In genomic region chr20:35883778-35884540, GRCh38 we compare ENCODE assay signal across 8 cellular contexts.
DNase-seq lines count a peak whose midpoint lies in the region; ATAC-seq and TF ChIP-seq lines count a peak whose summit lies in the region.

No MANE protein-coding gene starts in this region.

- no peak for TF ChIP-seq POLR2A in Peyer's patch (IDR thresholded peaks at IDR 0.05)

- no peaks in the 10 kb centered on the region for H3K9me2 ChIP-seq in neural cell (ENCODE audit: insufficient read depth, low read length)

- peak overlapping the region in 5 of 7 donors; percentile 2 to 74 (median 42) for H3K27ac Mint-ChIP-seq in CD4-positive, alpha-beta memory T cell
- no peak overlapping the region for H3K27ac Mint-ChIP-seq in activated T-helper 1 cell treated with anti-CD3 and anti-CD28 coated beads, Interleukin-12 subunit alpha, Interleukin-12 subunit beta, Interleukin-2, Interleukin-4 antibody, amounts not matched to agents 30 ng/mL and 10 ng/mL and 1 ng/mL, durations not matched to agents 14 hours and 24 hours and 36 hours

- POLR2A ChIA-PET in CD4-positive, alpha-beta memory T cell (lab: Charles Lee; ENCODE audit: partially characterized antibody) = interaction anchor here (1.0 to 2.5 kb wide), 9 partner anchors 112 to 420 kb away, joined by 3 to 11 read pairs (median 3); partner anchors contain the start of genes PHF20 and RBM39

- CTCF ChIA-PET in CD4-positive, alpha-beta memory T cell (lab: Charles Lee; ENCODE audit: partially characterized antibody) = interaction anchor here (0.6 to 5.3 kb wide), 19 partner anchors 9 to 420 kb away, joined by 3 to 47 read pairs (median 4); partner anchors contain the start of genes ERGIC3, RBM39 and SPAG4

- H4K20me1 ChIP-seq in neural cell (ENCODE audit: insufficient read depth) = no peaks in the 10 kb centered on the region

- H3K9me3 Mint-ChIP-seq in CD4-positive, alpha-beta memory T cell = no peaks in the 10 kb centered on the region
- H3K9me3 Mint-ChIP-seq in activated T-helper 1 cell treated with anti-CD3 and anti-CD28 coated beads, Interleukin-12 subunit alpha, Interleukin-12 subunit beta, Interleukin-2, Interleukin-4 antibody, amounts not matched to agents 30 ng/mL and 10 ng/mL and 1 ng/mL, durations not matched to agents 14 hours and 24 hours and 36 hours = no peaks in the 10 kb centered on the region

- H3K9me3 ChIP-seq in CD4-positive, alpha-beta memory T cell (ENCODE audit: control insufficient read depth in 1 of 2, low read length in 2 of 2) = no peaks in the 10 kb centered on the region
- H3K9me3 ChIP-seq in Peyer's patch = no peaks in the 10 kb centered on the region
- H3K9me3 ChIP-seq in neural cell (ENCODE audit: low read length) = no peaks in the 10 kb centered on the region

- peak; percentile 88 for ATAC-seq in stimulated activated naive CD8-positive, alpha-beta T cell treated with anti-CD3 and anti-CD28 coated beads, Interleukin-15, Interleukin-2, amounts not matched to agents 100 U/mL and 50 U/mL, for 24 hours
- no peak for ATAC-seq in GM18861 (IDR thresholded peaks at IDR 0.05; ENCODE audit: unreplicated experiment)

- peaks cover 7 to 16% (median 11%) of the 10 kb centered on the region in 4 donors for H3K4me1 Mint-ChIP-seq in CD4-positive, alpha-beta memory T cell
- H3K4me1 Mint-ChIP-seq in activated T-helper 1 cell treated with anti-CD3 and anti-CD28 coated beads, Interleukin-12 subunit alpha, Interleukin-12 subunit beta, Interleukin-2, Interleukin-4 antibody, amounts not matched to agents 30 ng/mL and 10 ng/mL and 1 ng/mL, durations not matched to agents 14 hours and 24 hours and 36 hours (ENCODE audit: low read depth) = peaks cover 7% of the 10 kb centered on the region

- H3K4me1 ChIP-seq in CD4-positive, alpha-beta memory T cell (ENCODE audit: insufficient read depth, low read length) = peaks cover 6% of the 10 kb centered on the region
- no peaks in the 10 kb centered on the region for H3K4me1 ChIP-seq in Peyer's patch

- H3K4me2 ChIP-seq in neural cell (ENCODE audit: low read length) = no peak overlapping the region

- peak; percentile 52 to 59 (median 56) for DNase-seq in CD4-positive, alpha-beta memory T cell
- DNase-seq in HPDE6-E6E7 (ENCODE audit: extremely low spot score) (peak; percentile 100), Peyer's patch (peak; percentile 47 to 75 (median 55)), fibroblast of mammary gland (ENCODE audit: low read depth) (peak; percentile 100)
- peak; percentile 31 for DNase-seq in activated T-helper 1 cell treated with anti-CD3 and anti-CD28 coated beads, Interleukin-12 subunit alpha, Interleukin-12 subunit beta, Interleukin-2, Interleukin-4 antibody, amounts not matched to agents 30 ng/mL and 10 ng/mL and 1 ng/mL, durations not matched to agents 14 hours and 24 hours and 36 hours (ENCODE audit: low spot score)
- DNase-seq in stimulated activated naive CD8-positive, alpha-beta T cell treated with anti-CD3 and anti-CD28 coated beads, Interleukin-15, Interleukin-2, amounts not matched to agents 100 U/mL and 50 U/mL, for 24 hours = peak; percentile 51

- H3K79me2 ChIP-seq in neural cell (replicated peaks; ENCODE audit: insufficient read depth, low read length) = no peaks in the 10 kb centered on the region

- no peak overlapping the region for H3K9ac ChIP-seq in neural cell (ENCODE audit: low read length)

- no peaks in the 10 kb centered on the region for H3K27me3 Mint-ChIP-seq in CD4-positive, alpha-beta memory T cell
- no peaks in the 10 kb centered on the region for H3K27me3 Mint-ChIP-seq in activated T-helper 1 cell treated with anti-CD3 and anti-CD28 coated beads, Interleukin-12 subunit alpha, Interleukin-12 subunit beta, Interleukin-2, Interleukin-4 antibody, amounts not matched to agents 30 ng/mL and 10 ng/mL and 1 ng/mL, durations not matched to agents 14 hours and 24 hours and 36 hours (ENCODE audit: insufficient read depth)

- TF ChIP-seq RAD21 in neural cell (conservative IDR thresholded peaks at IDR 0.05) = peak; percentile 72

- peaks cover 0 to 20% of the 10 kb centered on the region in 2 donors for H3K36me3 Mint-ChIP-seq in CD4-positive, alpha-beta memory T cell
- peaks cover 10% of the 10 kb centered on the region for H3K36me3 Mint-ChIP-seq in activated T-helper 1 cell treated with anti-CD3 and anti-CD28 coated beads, Interleukin-12 subunit alpha, Interleukin-12 subunit beta, Interleukin-2, Interleukin-4 antibody, amounts not matched to agents 30 ng/mL and 10 ng/mL and 1 ng/mL, durations not matched to agents 14 hours and 24 hours and 36 hours (ENCODE audit: low read depth)

- intact Hi-C loops in CD4-positive, alpha-beta memory T cell (cut with micrococcal nuclease) = loop anchor here (1.0 to 5.0 kb wide), 5 partner anchors 143 to 421 kb away; partner anchors contain the start of genes NFS1 and ROMO1
- intact Hi-C loops in activated T-helper 1 cell treated with anti-CD3 and anti-CD28 coated beads, Interleukin-12 subunit alpha, Interleukin-12 subunit beta, Interleukin-2, Interleukin-4 antibody, amounts not matched to agents 30 ng/mL and 10 ng/mL and 1 ng/mL, durations not matched to agents 14 hours and 24 hours and 36 hours (cut with micrococcal nuclease) = loop anchor here (1.0 to 5.0 kb wide), 3 partner anchors 145 to 283 kb away; partner anchors contain the start of genes NFS1 and ROMO1

- H3K4me3 Mint-ChIP-seq in CD4-positive, alpha-beta memory T cell = no peak overlapping the region
- H3K4me3 Mint-ChIP-seq in activated T-helper 1 cell treated with anti-CD3 and anti-CD28 coated beads, Interleukin-12 subunit alpha, Interleukin-12 subunit beta, Interleukin-2, Interleukin-4 antibody, amounts not matched to agents 30 ng/mL and 10 ng/mL and 1 ng/mL, durations not matched to agents 14 hours and 24 hours and 36 hours = no peak overlapping the region

- H3F3A ChIP-seq in neural cell (ENCODE audit: insufficient read depth, low read length, poor library complexity, severe bottlenecking) = no peaks in the 10 kb centered on the region

- no peak overlapping the region for H3K4me3 ChIP-seq in CD4-positive, alpha-beta memory T cell (ENCODE audit: low read length in 2 of 2)
- H3K4me3 ChIP-seq in Peyer's patch (no peak overlapping the region), fibroblast of mammary gland (ENCODE audit: control insufficient read depth, low read depth, low read length) (peak overlapping the region; percentile 11), neural cell (ENCODE audit: low read length) (no peak overlapping the region)

- H2AFZ ChIP-seq in neural cell (ENCODE audit: low read depth, low read length) = no peak overlapping the region

- no peaks in the 10 kb centered on the region for H3K27me3 ChIP-seq in CD4-positive, alpha-beta memory T cell (ENCODE audit: insufficient read depth, low read length)
- H3K27me3 ChIP-seq in Peyer's patch (no peaks in the 10 kb centered on the region), neural cell (ENCODE audit: insufficient read depth, low read depth, low read length) (no peaks in the 10 kb centered on the region)

- peak; percentile 31 to 61 (median 58) for TF ChIP-seq CTCF in Peyer's patch (IDR thresholded peaks at IDR 0.05)
- TF ChIP-seq CTCF in fibroblast of mammary gland (conservative IDR thresholded peaks at IDR 0.05; ENCODE audit: control insufficient read depth, insufficient read depth, low read depth, low read length) = peak; percentile 66
- TF ChIP-seq CTCF in neural cell (IDR thresholded peaks at IDR 0.05; ENCODE audit: poor library complexity, severe bottlenecking) = peak; percentile 71

- H3K27ac ChIP-seq in CD4-positive, alpha-beta memory T cell (ENCODE audit: low read depth, low read length) = no peak overlapping the region
- peak overlapping the region; percentile 27 to 70 (median 66) for H3K27ac ChIP-seq in Peyer's patch
- no peak overlapping the region for H3K27ac ChIP-seq in neural cell (ENCODE audit: low read length)

- TF ChIP-seq EP300 in neural cell (conservative IDR thresholded peaks at IDR 0.05; ENCODE audit: poor library complexity, severe bottlenecking) = no peak

- H3K36me3 ChIP-seq in CD4-positive, alpha-beta memory T cell (ENCODE audit: insufficient read depth, low read length) = peaks cover 4% of the 10 kb centered on the region
- H3K36me3 ChIP-seq in Peyer's patch (peaks cover 0 to 4% (median 0%) of the 10 kb centered on the region in 3 donors), neural cell (ENCODE audit: insufficient read depth, low read length) (no peaks in the 10 kb centered on the region)

TF ChIP-seq in neural cell, 6 proteins besides CTCF, POLR2A, EP300 and RAD21:
- TF ChIP-seq SMC3 (conservative IDR thresholded peaks at IDR 0.05; ENCODE audit: poor library complexity) (peak; percentile 75), POLR2AphosphoS5 (IDR thresholded peaks at IDR 0.05) (no peak), EZH2 (IDR thresholded peaks at IDR 0.05; ENCODE audit: borderline replicate concordance, insufficient read depth, low read length, poor library complexity, severe bottlenecking) (no peak)
- TF ChIP-seq, protein P1, sequence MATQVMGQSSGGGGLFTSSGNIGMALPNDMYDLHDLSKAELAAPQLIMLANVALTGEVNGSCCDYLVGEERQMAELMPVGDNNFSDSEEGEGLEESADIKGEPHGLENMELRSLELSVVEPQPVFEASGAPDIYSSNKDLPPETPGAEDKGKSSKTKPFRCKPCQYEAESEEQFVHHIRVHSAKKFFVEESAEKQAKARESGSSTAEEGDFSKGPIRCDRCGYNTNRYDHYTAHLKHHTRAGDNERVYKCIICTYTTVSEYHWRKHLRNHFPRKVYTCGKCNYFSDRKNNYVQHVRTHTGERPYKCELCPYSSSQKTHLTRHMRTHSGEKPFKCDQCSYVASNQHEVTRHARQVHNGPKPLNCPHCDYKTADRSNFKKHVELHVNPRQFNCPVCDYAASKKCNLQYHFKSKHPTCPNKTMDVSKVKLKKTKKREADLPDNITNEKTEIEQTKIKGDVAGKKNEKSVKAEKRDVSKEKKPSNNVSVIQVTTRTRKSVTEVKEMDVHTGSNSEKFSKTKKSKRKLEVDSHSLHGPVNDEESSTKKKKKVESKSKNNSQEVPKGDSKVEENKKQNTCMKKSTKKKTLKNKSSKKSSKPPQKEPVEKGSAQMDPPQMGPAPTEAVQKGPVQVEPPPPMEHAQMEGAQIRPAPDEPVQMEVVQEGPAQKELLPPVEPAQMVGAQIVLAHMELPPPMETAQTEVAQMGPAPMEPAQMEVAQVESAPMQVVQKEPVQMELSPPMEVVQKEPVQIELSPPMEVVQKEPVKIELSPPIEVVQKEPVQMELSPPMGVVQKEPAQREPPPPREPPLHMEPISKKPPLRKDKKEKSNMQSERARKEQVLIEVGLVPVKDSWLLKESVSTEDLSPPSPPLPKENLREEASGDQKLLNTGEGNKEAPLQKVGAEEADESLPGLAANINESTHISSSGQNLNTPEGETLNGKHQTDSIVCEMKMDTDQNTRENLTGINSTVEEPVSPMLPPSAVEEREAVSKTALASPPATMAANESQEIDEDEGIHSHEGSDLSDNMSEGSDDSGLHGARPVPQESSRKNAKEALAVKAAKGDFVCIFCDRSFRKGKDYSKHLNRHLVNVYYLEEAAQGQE (IDR thresholded peaks at IDR 0.05; ENCODE audit: borderline replicate concordance) = no peak

Comparison
In these comparisons a context has a peak if more than half of its experiments do, and no peak if none do; other contexts are left out.
1. DNase-seq: peak in every context shown above with its lines; median percentile 100 in HPDE6-E6E7; 100 in fibroblast of mammary gland; 56 in CD4-positive, alpha-beta memory T cell; 55 in Peyer's patch; 51 in stimulated activated naive CD8-positive, alpha-beta T cell treated with anti-CD3 and anti-CD28 coated beads, Interleukin-15, Interleukin-2, amounts not matched to agents 100 U/mL and 50 U/mL, for 24 hours; 31 in activated T-helper 1 cell treated with anti-CD3 and anti-CD28 coated beads, Interleukin-12 subunit alpha, Interleukin-12 subunit beta, Interleukin-2, Interleukin-4 antibody, amounts not matched to agents 30 ng/mL and 10 ng/mL and 1 ng/mL, durations not matched to agents 14 hours and 24 hours and 36 hours.
2. H3K27ac ChIP-seq: peak in Peyer's patch (4 of 4); none in CD4-positive, alpha-beta memory T cell (single experiment) and neural cell (single experiment).
3. Peak in every context shown above with its lines, with median percentiles within 50 percentile points of each other: CTCF ChIP-seq.